1 cellular context compared by ENCODE assay signal in the genomic region with DNA sequence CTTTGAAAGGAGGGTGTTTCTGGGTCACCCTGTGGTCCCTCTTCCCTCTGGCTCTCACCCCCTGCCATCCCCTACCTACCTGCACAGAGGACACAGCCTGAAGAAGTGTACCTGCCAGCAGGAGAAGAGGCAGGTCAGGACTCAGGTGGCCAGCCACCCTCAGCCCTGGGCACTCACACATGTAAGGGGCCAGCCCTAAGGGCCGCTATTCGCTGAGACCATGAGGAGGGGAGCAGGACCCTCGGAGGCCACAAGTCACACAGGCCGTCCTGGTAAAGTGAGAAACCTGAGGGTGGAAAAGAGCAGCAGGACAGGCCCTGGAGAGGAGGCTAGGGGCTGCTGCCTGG.
TF ChIP-seq lines count a peak whose summit lies in the region.

No MANE protein-coding gene starts in this region.

TF ChIP-seq in GM12878, 131 proteins besides CTCF, POLR2A, EP300 and RAD21:
- no peak for TF ChIP-seq RCOR1 (conservative IDR thresholded peaks at IDR 0.05; ENCODE audit: low read depth, low read length)
- TF ChIP-seq SREBF1 (IDR thresholded peaks at IDR 0.05; ENCODE audit: low read length): no peak
- TF ChIP-seq CHD4 (IDR thresholded peaks at IDR 0.05): no peak
- TF ChIP-seq CREM (IDR thresholded peaks at IDR 0.05; ENCODE audit: low read depth): no peak
- no peak for TF ChIP-seq RELA (IDR thresholded peaks at IDR 0.05; ENCODE audit: borderline replicate concordance, partially characterized antibody)
